ENCODE assay signal across 29 cellular contexts in the genomic region with DNA sequence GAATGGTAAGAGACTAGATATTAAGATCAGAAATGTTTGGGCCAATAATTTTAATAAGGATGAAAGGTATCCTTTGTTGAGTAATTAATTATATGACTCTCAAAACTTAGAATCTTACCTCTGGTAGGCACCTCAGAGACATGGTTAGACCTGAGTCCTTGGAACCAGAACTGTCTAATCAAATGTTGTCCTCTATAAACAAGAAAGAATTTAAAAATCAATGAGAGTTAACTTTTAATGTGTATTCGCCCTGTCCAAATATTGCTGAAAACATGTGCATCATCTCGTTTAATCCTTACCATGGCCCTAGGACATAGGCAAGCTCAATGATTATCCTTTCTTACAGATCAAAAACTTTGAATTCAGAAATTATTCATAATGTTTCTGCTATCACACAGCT.
"Had no signal": no experiment of that assay in that cellular context is flagged by ENCODE, and none has a peak within 500 bp of the region (broad histone marks: within the 10 kb centered on the region; RNA-seq: fewer than 3 reads in every experiment).

No MANE protein-coding gene starts in this region.

- H3K4me1 ChIP-seq: stomach, suprapubic skin, testis, thyroid gland, tibial artery, tibial nerve, transverse colon, upper lobe of left lung, upper lobe of right lung, uterus, vagina had no signal

- H3K9me3 Mint-ChIP-seq: stimulated activated effector memory CD8-positive, alpha-beta T cell treated with anti-CD3 and anti-CD28 coated beads, Interleukin-12 subunit alpha, Interleukin-12 subunit beta, amount 100 ng/mL, for 72 hours; type B pancreatic cell had no signal

- H3K27me3 ChIP-seq: stomach, suprapubic skin, testis, thyroid gland, tibial artery, transverse colon, upper lobe of left lung, upper lobe of right lung, uterus, vagina had no signal

- DNase-seq: stimulated activated CD4-positive, alpha-beta T cell treated with anti-CD3 and anti-CD28 coated beads, Interleukin-2, amount 100 ng/mL, for 48 hours; stimulated activated CD4-positive, alpha-beta T cell treated with anti-CD3 and anti-CD28 coated beads, Interleukin-4, amount 100 ng/mL, for 1 hour; stimulated activated CD4-positive, alpha-beta T cell treated with anti-CD3 and anti-CD28 coated beads, Interleukin-4, amount 100 ng/mL, for 24 hours; stimulated activated CD4-positive, alpha-beta T cell treated with anti-CD3 and anti-CD28 coated beads, Interleukin-4, amount 100 ng/mL, for 4 hours; stimulated activated CD8-positive, alpha-beta memory T cell treated with anti-CD3 and anti-CD28 coated beads, Interleukin-4, amount 100 ng/mL, for 48 hours; stimulated activated naive B cell treated with anti-CD40 and anti-IgM and Interleukin-4, amounts not matched to agents 10 μg/mL and 1 μg/mL and 100 μg/mL, for 72 hours; stimulated activated naive CD4-positive, alpha-beta T cell; stimulated activated naive CD4-positive, alpha-beta T cell treated with Interleukin-2 at 50 U/mL for 16 hours; stimulated activated naive CD8-positive, alpha-beta T cell treated with anti-CD3 and anti-CD28 coated beads, Interleukin-15, amount 100 ng/mL, for 72 hours; stimulated activated naive CD8-positive, alpha-beta T cell treated with anti-CD3 and anti-CD28 coated beads, Interleukin-15, Interleukin-2, amounts not matched to agents 100 U/mL and 50 U/mL, for 24 hours; stomach; substantia nigra; testis; thyroid gland; tibial artery; transverse colon; trophoblast cell; upper lobe of left lung; upper lobe of right lung; uterus had no signal

- H3K27me3 Mint-ChIP-seq: stimulated activated naive CD8-positive, alpha-beta T cell treated with anti-CD3 and anti-CD28 coated beads, Interleukin-15, amount 100 ng/mL, for 72 hours; type B pancreatic cell had no signal

- H3K27ac ChIP-seq: stomach, suprapubic skin, testis, thoracic aorta, thyroid gland, tibial artery, tibial nerve, transverse colon, upper lobe of left lung, upper lobe of right lung, uterus, vagina had no signal

- H3K4me3 Mint-ChIP-seq: stimulated activated effector memory CD8-positive, alpha-beta T cell treated with anti-CD3 and anti-CD28 coated beads, Interleukin-12 subunit alpha, Interleukin-12 subunit beta, amount 100 ng/mL, for 72 hours; stimulated activated memory B cell treated with anti-CD40 and anti-IgM and Interleukin-4, amounts not matched to agents 10 μg/mL and 1 μg/mL and 100 μg/mL, for 72 hours; stimulated activated naive B cell treated with anti-CD40 and anti-IgM and Interleukin-4, amounts not matched to agents 10 μg/mL and 1 μg/mL and 100 μg/mL, for 72 hours; stimulated activated naive CD8-positive, alpha-beta T cell treated with anti-CD3 and anti-CD28 coated beads, Interleukin-15, amount 100 ng/mL, for 72 hours; stimulated activated naive CD8-positive, alpha-beta T cell treated with anti-CD3 and anti-CD28 coated beads, Interleukin-15, Interleukin-2, amounts not matched to agents 100 ng/mL and 50 ng/mL, for 24 hours; type B pancreatic cell had no signal

- FAIRE-seq: urothelium cell line had no signal

- H3K36me3 ChIP-seq: stomach, suprapubic skin, thoracic aorta, thyroid gland, tibial artery, tibial nerve, transverse colon, upper lobe of left lung, upper lobe of right lung, uterus, vagina had no signal

- H3K36me3 Mint-ChIP-seq: stimulated activated effector memory CD8-positive, alpha-beta T cell treated with anti-CD3 and anti-CD28 coated beads, Interleukin-12 subunit alpha, Interleukin-12 subunit beta, amount 100 ng/mL, for 72 hours; stimulated activated memory B cell treated with anti-CD40 and anti-IgM and Interleukin-4, amounts not matched to agents 10 μg/mL and 1 μg/mL and 100 μg/mL, for 72 hours; stimulated activated naive B cell treated with anti-CD40 and anti-IgM and Interleukin-4, amounts not matched to agents 10 μg/mL and 1 μg/mL and 100 μg/mL, for 72 hours; type B pancreatic cell had no signal

- ATAC-seq: stimulated activated effector memory CD8-positive, alpha-beta T cell treated with anti-CD3 and anti-CD28 coated beads, Interleukin-12 subunit alpha, Interleukin-12 subunit beta, amount 100 ng/mL, for 72 hours; stimulated activated memory B cell treated with anti-CD40 and anti-IgM and Interleukin-4, amounts not matched to agents 10 μg/mL and 1 μg/mL and 100 μg/mL, for 72 hours; stimulated activated naive B cell treated with anti-CD40 and anti-IgM and Interleukin-4, amounts not matched to agents 10 μg/mL and 1 μg/mL and 100 μg/mL, for 72 hours; stimulated activated naive CD8-positive, alpha-beta T cell treated with anti-CD3 and anti-CD28 coated beads, Interleukin-15, amount 100 ng/mL, for 72 hours; stimulated activated naive CD8-positive, alpha-beta T cell treated with anti-CD3 and anti-CD28 coated beads, Interleukin-15, Interleukin-2, amounts not matched to agents 100 U/mL and 50 U/mL, for 24 hours; upper lobe of right lung had no signal

- H3K9me3 ChIP-seq: suprapubic skin, testis, thoracic aorta, thyroid gland, tibial artery, tibial nerve, transverse colon, upper lobe of left lung, upper lobe of right lung, uterus, vagina had no signal

- H3K4me1 Mint-ChIP-seq: stimulated activated effector memory CD8-positive, alpha-beta T cell treated with anti-CD3 and anti-CD28 coated beads, Interleukin-12 subunit alpha, Interleukin-12 subunit beta, amount 100 ng/mL, for 72 hours; stimulated activated memory B cell treated with anti-CD40 and anti-IgM and Interleukin-4, amounts not matched to agents 10 μg/mL and 1 μg/mL and 100 μg/mL, for 72 hours; stimulated activated naive B cell treated with anti-CD40 and anti-IgM and Interleukin-4, amounts not matched to agents 10 μg/mL and 1 μg/mL and 100 μg/mL, for 72 hours; stimulated activated naive CD8-positive, alpha-beta T cell treated with anti-CD3 and anti-CD28 coated beads, Interleukin-15, amount 100 ng/mL, for 72 hours had no signal

- H3K27ac Mint-ChIP-seq: stimulated activated effector memory CD8-positive, alpha-beta T cell treated with anti-CD3 and anti-CD28 coated beads, Interleukin-12 subunit alpha, Interleukin-12 subunit beta, amount 100 ng/mL, for 72 hours; stimulated activated memory B cell treated with anti-CD40 and anti-IgM and Interleukin-4, amounts not matched to agents 10 μg/mL and 1 μg/mL and 100 μg/mL, for 72 hours; stimulated activated naive B cell treated with anti-CD40 and anti-IgM and Interleukin-4, amounts not matched to agents 10 μg/mL and 1 μg/mL and 100 μg/mL, for 72 hours; stimulated activated naive CD8-positive, alpha-beta T cell treated with anti-CD3 and anti-CD28 coated beads, Interleukin-15, amount 100 ng/mL, for 72 hours; stimulated activated naive CD8-positive, alpha-beta T cell treated with anti-CD3 and anti-CD28 coated beads, Interleukin-15, Interleukin-2, amounts not matched to agents 100 ng/mL and 50 ng/mL, for 24 hours; type B pancreatic cell had no signal

- H3K4me3 ChIP-seq: stomach, suprapubic skin, testis, thoracic aorta, thyroid gland, tibial artery, tibial nerve, transverse colon, upper lobe of left lung, upper lobe of right lung, uterus, vagina had no signal
